Comparison of ENCODE assay signal across 8 cellular contexts in genomic region chr9:70340572-70340971, GRCh38.
DNase-seq lines count a peak whose midpoint lies in the region; ATAC-seq, FAIRE-seq and TF ChIP-seq lines count a peak whose summit lies in the region.

No MANE protein-coding gene starts in this region.

- intact Hi-C loops in dorsolateral prefrontal cortex (cut with DNase I) (loop anchor here in 1 of 2 donors (2.0 kb wide), 1 partner anchor 262 kb away; no protein-coding TSS in a partner anchor), pancreas (cut with DNase I) (no loop called here)

- WGBS in pancreas, 2 donors = 3 to 6% methylated on average over 1 of the region's 1 CpG

- TF ChIP-seq CTCF in dorsolateral prefrontal cortex (IDR thresholded peaks at IDR 0.05 in 54 of 56, conservative IDR thresholded peaks at IDR 0.05 in 2 of 56; ENCODE audit: low read depth in 1 of 56, partially characterized antibody in 56 of 56) (peak; percentile 46 to 86 (median 72)), pancreas (IDR thresholded peaks at IDR 0.05) (peak in 1 of 4 donors; percentile 42)

- FAIRE-seq in pancreas (lab: Jason Lieb, UNC) = peak; percentile 97

- H3K4me1 ChIP-seq in pancreas = no peaks in the 10 kb centered on the region

- DNase-seq in GM03348 (ENCODE audit: low spot score) (peak; percentile 31), NCI-H1694 treated with DMSO at 0.1 percent for 48 hours (lab: John Stamatoyannopoulos, UW) (peak; percentile 12), dorsolateral prefrontal cortex (no peak), pancreas (no peak), GDM1 (lab: John Stamatoyannopoulos, UW) (no peak)

- H3K4me3 ChIP-seq in dorsolateral prefrontal cortex = no peak overlapping the region
- no peak overlapping the region for H3K4me3 ChIP-seq in pancreas

- ATAC-seq in pancreas (peak in 1 of 4 donors; percentile 43), HG02610 (IDR thresholded peaks at IDR 0.05; ENCODE audit: unreplicated experiment) (no peak), GM18909 (IDR thresholded peaks at IDR 0.05; ENCODE audit: poor library complexity, unreplicated experiment) (no peak), HG03159 (IDR thresholded peaks at IDR 0.05; ENCODE audit: unreplicated experiment) (no peak)

- H3K27me3 ChIP-seq in dorsolateral prefrontal cortex = no peaks in the 10 kb centered on the region
- no peaks in the 10 kb centered on the region for H3K27me3 ChIP-seq in pancreas

- H3K27ac ChIP-seq in dorsolateral prefrontal cortex (peak overlapping the region in 4 of 59 donors; percentile 2 to 42 (median 8)), pancreas (peak overlapping the region in 1 of 4 donors; percentile 33)

- no peaks in the 10 kb centered on the region for H3K36me3 ChIP-seq in pancreas

- H3K9me3 ChIP-seq in pancreas = no peaks in the 10 kb centered on the region

Comparison
In these comparisons a context has a peak if more than half of its experiments do, and no peak if none do; other contexts are left out.
1. DNase-seq: peak in GM03348 (single experiment) and NCI-H1694 treated with DMSO at 0.1 percent for 48 hours (single experiment); none in dorsolateral prefrontal cortex (0 of 10), pancreas (0 of 6) and GDM1 (single experiment).